Comparison of ENCODE assay signal across 29 cellular contexts in genomic region chr3:56101576-56101975, GRCh38.
"Had no signal": no experiment of that assay in that cellular context is flagged by ENCODE, and none has a peak within 500 bp of the region (broad histone marks: within the 10 kb centered on the region; RNA-seq: fewer than 3 reads in every experiment).

No MANE protein-coding gene starts in this region.

- H3K4me3 Mint-ChIP-seq: immature natural killer cell; mesothelial cell of epicardium; naive B cell; natural killer cell; nephron progenitor cell; neural progenitor cell; stimulated activated memory B cell treated with anti-CD40 and anti-IgM and Interleukin-4, amounts not matched to agents 10 μg/mL and 1 μg/mL and 100 μg/mL, for 72 hours; stimulated activated naive CD8-positive, alpha-beta T cell treated with anti-CD3 and anti-CD28 coated beads, Interleukin-15, amount 100 ng/mL, for 72 hours had no signal

- H3K27me3 Mint-ChIP-seq: stimulated activated memory B cell treated with anti-CD40 and anti-IgM and Interleukin-4, amounts not matched to agents 10 μg/mL and 1 μg/mL and 100 μg/mL, for 72 hours; stimulated activated naive CD8-positive, alpha-beta T cell treated with anti-CD3 and anti-CD28 coated beads, Interleukin-15, amount 100 ng/mL, for 72 hours had no signal

- H3K27me3 ChIP-seq: left lung, neural progenitor cell, neutrophil, right lobe of liver, tibial nerve, upper lobe of left lung had no signal

- H3K27ac Mint-ChIP-seq: immature natural killer cell; mesothelial cell of epicardium; naive B cell; natural killer cell; nephron progenitor cell; stimulated activated memory B cell treated with anti-CD40 and anti-IgM and Interleukin-4, amounts not matched to agents 10 μg/mL and 1 μg/mL and 100 μg/mL, for 72 hours; stimulated activated naive CD8-positive, alpha-beta T cell treated with anti-CD3 and anti-CD28 coated beads, Interleukin-15, amount 100 ng/mL, for 72 hours had no signal

- H3K4me3 ChIP-seq: left lung, lower lobe of right lung, neural progenitor cell, psoas muscle, right lobe of liver, smooth muscle cell, tibial nerve, upper lobe of left lung had no signal

- H3K9me3 Mint-ChIP-seq: mesothelial cell of epicardium; nephron progenitor cell; stimulated activated naive CD8-positive, alpha-beta T cell treated with anti-CD3 and anti-CD28 coated beads, Interleukin-15, amount 100 ng/mL, for 72 hours had no signal

- H3K4me1 Mint-ChIP-seq: immature natural killer cell; naive B cell; natural killer cell; nephron progenitor cell; stimulated activated memory B cell treated with anti-CD40 and anti-IgM and Interleukin-4, amounts not matched to agents 10 μg/mL and 1 μg/mL and 100 μg/mL, for 72 hours; stimulated activated naive CD8-positive, alpha-beta T cell treated with anti-CD3 and anti-CD28 coated beads, Interleukin-15, amount 100 ng/mL, for 72 hours had no signal

- DNase-seq: hypothalamus; immature natural killer cell; kidney; left colon; left lung; lower lobe of right lung; mammary epithelial cell; mesenchymal stem cell; naive B cell; natural killer cell; nephron progenitor cell; occipital lobe; psoas muscle; right lobe of liver; stimulated activated CD4-positive, alpha-beta T cell treated with anti-CD3 and anti-CD28 coated beads, Interleukin-1b, Interleukin-23, amount 100 ng/mL, for 48 hours; stimulated activated CD4-positive, alpha-beta T cell treated with anti-CD3 and anti-CD28 coated beads, Interleukin-2, amount 100 ng/mL, for 48 hours; stimulated activated CD4-positive, alpha-beta T cell treated with anti-CD3 and anti-CD28 coated beads, Interleukin-4, amount 100 ng/mL, for 4 hours; stimulated activated CD8-positive, alpha-beta memory T cell treated with anti-CD3 and anti-CD28 coated beads, Interleukin-4, amount 100 ng/mL, for 48 hours; stimulated activated naive CD4-positive, alpha-beta T cell treated with Interleukin-2 at 50 U/mL for 16 hours; stimulated activated naive CD8-positive, alpha-beta T cell treated with anti-CD3 and anti-CD28 coated beads, Interleukin-15, amount 100 ng/mL, for 72 hours; substantia nigra had no signal

- H3K4me1 ChIP-seq: left lung, lower lobe of right lung, parathyroid adenoma, psoas muscle, right lobe of liver, tibial nerve, upper lobe of left lung had no signal

- H3K27ac ChIP-seq: left lung, lower lobe of right lung, neural progenitor cell, neutrophil, parathyroid adenoma, psoas muscle, right lobe of liver, tibial nerve, upper lobe of left lung had no signal

- ATAC-seq: left colon; left lung; lower lobe of right lung; natural killer cell; psoas muscle; right lobe of liver; stimulated activated memory B cell treated with anti-CD40 and anti-IgM and Interleukin-4, amounts not matched to agents 10 μg/mL and 1 μg/mL and 100 μg/mL, for 72 hours; stimulated activated naive CD8-positive, alpha-beta T cell treated with anti-CD3 and anti-CD28 coated beads, Interleukin-15, amount 100 ng/mL, for 72 hours had no signal

- H3K36me3 Mint-ChIP-seq: immature natural killer cell; mesothelial cell of epicardium; naive B cell; natural killer cell; stimulated activated memory B cell treated with anti-CD40 and anti-IgM and Interleukin-4, amounts not matched to agents 10 μg/mL and 1 μg/mL and 100 μg/mL, for 72 hours had no signal

- H3K36me3 ChIP-seq: left lung, lower lobe of right lung, neural progenitor cell, neutrophil, right lobe of liver, tibial nerve, upper lobe of left lung had no signal

- H3K9me3 ChIP-seq: left lung, lower lobe of right lung, neutrophil, psoas muscle, right lobe of liver, tibial nerve, upper lobe of left lung had no signal
